In genomic region chr16:23408242-23409201, GRCh38 we compare ENCODE assay signal across 9 cellular contexts. TPM values are rescaled to one million over a fixed set of nuclear protein-coding genes. Genes with fewer than 3 reads are reported as not detected.
DNase-seq lines count a peak whose midpoint lies in the region.
"Had no signal": no experiment of that assay in that cellular context is flagged by ENCODE, and none has a peak within 500 bp of the region (broad histone marks: within the 10 kb centered on the region; RNA-seq: fewer than 3 reads in every experiment).

No MANE protein-coding gene starts in this region.

- no peaks in the 10 kb centered on the region for H3K9me3 Mint-ChIP-seq in activated CD4-positive, alpha-beta memory T cell treated with anti-CD3 and anti-CD28 coated beads for 36 hours

- peaks cover 56% of the 10 kb centered on the region for H3K36me3 ChIP-seq in mesodermal cell (ENCODE audit: control insufficient read depth, insufficient read depth, low read length)

- intact Hi-C loops in activated CD4-positive, alpha-beta memory T cell treated with anti-CD3 and anti-CD28 coated beads for 36 hours (cut with micrococcal nuclease): no loop called here

- no peaks in the 10 kb centered on the region for H3K9me3 ChIP-seq in mesodermal cell (ENCODE audit: control insufficient read depth, low read length)

- peaks cover 28% of the 10 kb centered on the region for H3K36me3 Mint-ChIP-seq in activated CD4-positive, alpha-beta memory T cell treated with anti-CD3 and anti-CD28 coated beads for 36 hours

- no peak overlapping the region for H3K4me3 Mint-ChIP-seq in activated CD4-positive, alpha-beta memory T cell treated with anti-CD3 and anti-CD28 coated beads for 36 hours

- no peak overlapping the region for H3K27ac Mint-ChIP-seq in activated CD4-positive, alpha-beta memory T cell treated with anti-CD3 and anti-CD28 coated beads for 36 hours

- no peak overlapping the region for H3K4me3 ChIP-seq in mesodermal cell (ENCODE audit: extremely low read depth, insufficient read depth, low read length, poor library complexity, severe bottlenecking)

- WGBS in mesodermal cell (ENCODE audit: insufficient coverage in 2 of 2), 2 experiments: 78 to 94% methylated on average over 5 of the region's 24 CpGs

- DNase-seq in COLO668 (lab: John Stamatoyannopoulos, UW; ENCODE audit: unreplicated experiment) (peak; percentile 70), NCI-H2029 (lab: John Stamatoyannopoulos, UW) (peak; percentile 82), AML-193 (lab: John Stamatoyannopoulos, UW) (no peak), NOMO-1 treated with dmso at 0.1 percent for 144 hours (lab: John Stamatoyannopoulos, UW; ENCODE audit: unreplicated experiment) (no peak), NCI-H2107 (lab: John Stamatoyannopoulos, UW) (no peak)
- DNase-seq in activated CD4-positive, alpha-beta memory T cell treated with anti-CD3 and anti-CD28 coated beads for 36 hours: no peak
- DNase-seq: activated naive CD4-positive, alpha-beta T cell treated with Interleukin-2 at 50 U/mL for 16 hours had no signal

- H3K27ac ChIP-seq in cingulate gyrus (ENCODE audit: low read depth, low read length): peak overlapping the region; percentile 29
- H3K27ac ChIP-seq in mesodermal cell (ENCODE audit: low read depth, low read length, severe bottlenecking): peak overlapping the region; percentile 5

- H3K4me1 ChIP-seq in mesodermal cell (ENCODE audit: control insufficient read depth, insufficient read depth, low read length, poor library complexity, severe bottlenecking): peaks cover 5% of the 10 kb centered on the region

- H3K4me1 Mint-ChIP-seq in activated CD4-positive, alpha-beta memory T cell treated with anti-CD3 and anti-CD28 coated beads for 36 hours (ENCODE audit: low read depth): no peaks in the 10 kb centered on the region

- H3K27me3 Mint-ChIP-seq in activated CD4-positive, alpha-beta memory T cell treated with anti-CD3 and anti-CD28 coated beads for 36 hours: no peaks in the 10 kb centered on the region

- CTCF ChIA-PET in activated CD4-positive, alpha-beta memory T cell treated with anti-CD3 and anti-CD28 coated beads for 36 hours (lab: Charles Lee): no interaction called here

- POLR2A ChIA-PET in activated CD4-positive, alpha-beta memory T cell treated with anti-CD3 and anti-CD28 coated beads for 36 hours (lab: Charles Lee): no interaction called here

RNA-seq across cellular contexts. Expression of gene COG7, which starts 44.5 kb away (rescaled TPM):
- polyA plus RNA-seq in mesodermal cell (2013, experiment 1 of 2): 16.0 TPM
- polyA plus RNA-seq in mesodermal cell (2013, experiment 2 of 2): 14.9 TPM
- 10 to 100 TPM; 17.0 to 18.1 TPM for total RNA-seq in activated CD4-positive, alpha-beta memory T cell treated with anti-CD3 and anti-CD28 coated beads for 36 hours

Comparison
In these comparisons a context has a peak if more than half of its experiments do, and no peak if none do; other contexts are left out.
1. DNase-seq: peak in COLO668 (single experiment) and NCI-H2029 (single experiment); none in activated CD4-positive, alpha-beta memory T cell treated with anti-CD3 and anti-CD28 coated beads for 36 hours (single experiment), AML-193 (0 of 2), NOMO-1 treated with dmso at 0.1 percent for 144 hours (single experiment) and NCI-H2107 (single experiment).